1 cellular context compared by ENCODE assay signal in genomic region chr11:560305-561147, GRCh38.
TF ChIP-seq lines count a peak whose summit lies in the region.

LMNTD2 (minus strand) TSS chr11:560738; CDS start chr11:560716, 22 bp downstream.
RASSF7 (plus strand) TSS chr11:560970; CDS start chr11:561769, 799 bp downstream.

TF ChIP-seq in HepG2, 621 proteins besides CTCF, POLR2A, EP300 and RAD21 (continued from another document and continues in another):
- no peak for TF ChIP-seq MTA3 (CRISPR knock-in tag; IDR thresholded peaks at IDR 0.05)
- TF ChIP-seq ZNF773 (CRISPR knock-in tag; IDR thresholded peaks at IDR 0.05; ENCODE audit: borderline replicate concordance): no peak
- TF ChIP-seq KAT8 (CRISPR knock-in tag; IDR thresholded peaks at IDR 0.05): peak; percentile 77
- no peak for TF ChIP-seq ZNF564 (CRISPR knock-in tag; IDR thresholded peaks at IDR 0.05)
- no peak for TF ChIP-seq NCOA5 (CRISPR knock-in tag; IDR thresholded peaks at IDR 0.05)
- no peak for TF ChIP-seq SSRP1 (CRISPR knock-in tag; IDR thresholded peaks at IDR 0.05)
- 0 out of 2 replicates have a peak, but pooled peaks have one; percentile 32 for TF ChIP-seq FOXA3 (CRISPR knock-in tag; IDR thresholded peaks at IDR 0.05)
- TF ChIP-seq CSRNP2 (CRISPR knock-in tag; conservative IDR thresholded peaks at IDR 0.05; ENCODE audit: low read depth): no peak
- TF ChIP-seq ZNF652 (CRISPR knock-in tag; IDR thresholded peaks at IDR 0.05; ENCODE audit: borderline replicate concordance, low read depth): no peak
- peak; percentile 72 for TF ChIP-seq KDM5B (CRISPR knock-in tag; IDR thresholded peaks at IDR 0.05; ENCODE audit: borderline replicate concordance)
- TF ChIP-seq BRF2 (CRISPR knock-in tag; IDR thresholded peaks at IDR 0.05): no peak
- TF ChIP-seq HOXA7 (CRISPR knock-in tag; IDR thresholded peaks at IDR 0.05): no peak
- no peak for TF ChIP-seq KIAA2018 (CRISPR knock-in tag; IDR thresholded peaks at IDR 0.05; ENCODE audit: borderline replicate concordance)
- no peak; the same call in 1 of the 2 replicates for TF ChIP-seq AHR (CRISPR knock-in tag; IDR thresholded peaks at IDR 0.05)
- peak; percentile 33; the same call in 1 of the 2 replicates for TF ChIP-seq MTA1 (CRISPR knock-in tag; IDR thresholded peaks at IDR 0.05; ENCODE audit: borderline replicate concordance)
- TF ChIP-seq SNAPC2 (CRISPR knock-in tag; IDR thresholded peaks at IDR 0.05): no peak
- no peak for TF ChIP-seq NFATC3 (CRISPR knock-in tag; IDR thresholded peaks at IDR 0.05)
- TF ChIP-seq PHF5A (CRISPR knock-in tag; IDR thresholded peaks at IDR 0.05; ENCODE audit: low read depth, unreplicated experiment): no peak
- no peak for TF ChIP-seq RNF2 (conservative IDR thresholded peaks at IDR 0.05; ENCODE audit: low read depth)
- TF ChIP-seq MXD3 (CRISPR knock-in tag; IDR thresholded peaks at IDR 0.05): no peak
- no peak for TF ChIP-seq ADNP (CRISPR knock-in tag; IDR thresholded peaks at IDR 0.05)
- peak; percentile 61; the same call in 1 of the 2 replicates for TF ChIP-seq ZSCAN25 (CRISPR knock-in tag; IDR thresholded peaks at IDR 0.05)
- TF ChIP-seq ZNF253 (CRISPR knock-in tag; IDR thresholded peaks at IDR 0.05; ENCODE audit: borderline replicate concordance): no peak
- peak; percentile 89 for TF ChIP-seq NFYC (CRISPR knock-in tag; IDR thresholded peaks at IDR 0.05)
- no peak for TF ChIP-seq GPN1 (CRISPR knock-in tag; IDR thresholded peaks at IDR 0.05; ENCODE audit: borderline replicate concordance)
- no peak for TF ChIP-seq ZMYM4 (CRISPR knock-in tag; IDR thresholded peaks at IDR 0.05)
- no peak for TF ChIP-seq ZC3H4 (CRISPR knock-in tag; IDR thresholded peaks at IDR 0.05; ENCODE audit: borderline replicate concordance)
- TF ChIP-seq SNAPC5 (CRISPR knock-in tag; IDR thresholded peaks at IDR 0.05; ENCODE audit: borderline replicate concordance): no peak
- no peak for TF ChIP-seq SMYD3 (CRISPR knock-in tag; IDR thresholded peaks at IDR 0.05)
- TF ChIP-seq NFIB (CRISPR knock-in tag; IDR thresholded peaks at IDR 0.05; ENCODE audit: borderline replicate concordance): no peak
- TF ChIP-seq ZKSCAN8 (CRISPR knock-in tag; IDR thresholded peaks at IDR 0.05; ENCODE audit: borderline replicate concordance): peak; percentile 39; the same call in 1 of the 2 replicates
- peak; percentile 90 for TF ChIP-seq SP2 (CRISPR knock-in tag; IDR thresholded peaks at IDR 0.05)
- TF ChIP-seq ZNF317 (CRISPR knock-in tag; IDR thresholded peaks at IDR 0.05): peak; percentile 72; the same call in 1 of the 2 replicates
- TF ChIP-seq FOXJ3 (CRISPR knock-in tag; IDR thresholded peaks at IDR 0.05; ENCODE audit: borderline replicate concordance): no peak
- TF ChIP-seq ZNF691 (CRISPR knock-in tag; IDR thresholded peaks at IDR 0.05; ENCODE audit: borderline replicate concordance, low read depth): peak; percentile 57; the same call in 1 of the 2 replicates
- TF ChIP-seq ZHX2 (IDR thresholded peaks at IDR 0.05; ENCODE audit: low read depth): no peak
- no peak for TF ChIP-seq ZHX2 (CRISPR knock-in tag; IDR thresholded peaks at IDR 0.05; ENCODE audit: borderline replicate concordance)
- TF ChIP-seq ZNF75D (CRISPR knock-in tag; IDR thresholded peaks at IDR 0.05; ENCODE audit: borderline replicate concordance): peak; percentile 75; the same call in 1 of the 2 replicates
- no peak for TF ChIP-seq TGIF2 (CRISPR knock-in tag; IDR thresholded peaks at IDR 0.05)
- TF ChIP-seq CCAR2 (optimal IDR thresholded peaks at IDR 0.05; ENCODE audit: low read depth, low read length): no peak
- no peak for TF ChIP-seq ZBTB43 (CRISPR knock-in tag; conservative IDR thresholded peaks at IDR 0.05)
- TF ChIP-seq PHB2 (IDR thresholded peaks at IDR 0.05; ENCODE audit: partially characterized antibody): no peak
- no peak for TF ChIP-seq CENPX (CRISPR knock-in tag; IDR thresholded peaks at IDR 0.05)
- TF ChIP-seq JUNB (CRISPR knock-in tag; IDR thresholded peaks at IDR 0.05; ENCODE audit: borderline replicate concordance): no peak
- TF ChIP-seq ZBTB7A (CRISPR knock-in tag; IDR thresholded peaks at IDR 0.05): peak; percentile 87
